Comparison of ENCODE assay signal across 32 cellular contexts in genomic region chr2:72712977-72713376, GRCh38.
DNase-seq lines count a peak whose midpoint lies in the region; ATAC-seq, FAIRE-seq and TF ChIP-seq lines count a peak whose summit lies in the region.
"Had no signal": no experiment of that assay in that cellular context is flagged by ENCODE, and none has a peak within 500 bp of the region (broad histone marks: within the 10 kb centered on the region; RNA-seq: fewer than 3 reads in every experiment).

No MANE protein-coding gene starts in this region.

- H3K4me3 ChIP-seq in liver (ENCODE audit: low read depth in 1 of 3, low read length in 3 of 3): no peak overlapping the region
- H3K4me3 ChIP-seq in HepG2 (replicated peaks in 1 of 3; ENCODE audit: insufficient read depth in 1 of 3, low read depth in 2 of 3, low read length in 3 of 3): no peak overlapping the region
- no peak overlapping the region for H3K4me3 ChIP-seq in A549
- H3K4me3 ChIP-seq: BLaER1; BLaER1 treated with 17β-estradiol and CSF1 and Interleukin-3, amounts not matched to agents 10 nM and 100 nM had no signal

- TF ChIP-seq POLR2A in HepG2 (IDR thresholded peaks at IDR 0.05; ENCODE audit: insufficient read depth in 1 of 2, low read depth in 2 of 2, low read length in 2 of 2): no peak
- TF ChIP-seq POLR2A in A549 (IDR thresholded peaks at IDR 0.05; ENCODE audit: low read length): no peak

- no peaks in the 10 kb centered on the region for H3K9me3 ChIP-seq in liver (ENCODE audit: control insufficient read depth in 4 of 4, low read length in 3 of 4)
- H3K9me3 ChIP-seq in HepG2 (ENCODE audit: low read length): no peaks in the 10 kb centered on the region
- no peaks in the 10 kb centered on the region for H3K9me3 ChIP-seq in A549
- H3K9me3 ChIP-seq: BE2C; BLaER1; BLaER1 treated with 17β-estradiol and CSF1 and Interleukin-3, amounts not matched to agents 10 nM and 100 nM; Caco-2 had no signal

- H4K20me1 ChIP-seq in HepG2 (ENCODE audit: insufficient read depth, low read length): no peaks in the 10 kb centered on the region
- H4K20me1 ChIP-seq: BLaER1; BLaER1 treated with 17β-estradiol and CSF1 and Interleukin-3, amounts not matched to agents 10 nM and 100 nM had no signal

- CTCF ChIA-PET in HepG2 (lab: Yijun Ruan, JAX; ENCODE audit: low intra/inter-chr PET ratio, low total read pairs) (interaction anchor here (1.4 kb wide), 1 partner anchor 33 kb away, joined by 8 read pairs; no protein-coding TSS in a partner anchor), A549 (lab: Yijun Ruan, JAX) (no interaction called here)

- FAIRE-seq in HepG2 (lab: Jason Lieb, UNC) (no peak), A549 (lab: Jason Lieb, UNC) (peak; percentile 59)
- FAIRE-seq: A204.1, D721Med had no signal

- no peak for TF ChIP-seq EP300 in HepG2 (IDR thresholded peaks at IDR 0.05; ENCODE audit: low read depth in 2 of 2, low read length in 2 of 2)
- no peak for TF ChIP-seq EP300 in HepG2 (CRISPR knock-in tag; IDR thresholded peaks at IDR 0.05; ENCODE audit: borderline replicate concordance)
- no peak for TF ChIP-seq EP300 in A549 (IDR thresholded peaks at IDR 0.05)

- POLR2A ChIA-PET in HepG2 (lab: Yijun Ruan, JAX) (no interaction called here), A549 (lab: Yijun Ruan, JAX) (no interaction called here)

- no peak overlapping the region for H3K9ac ChIP-seq in liver (ENCODE audit: low read depth in 1 of 2, low read length in 2 of 2)
- H3K9ac ChIP-seq in HepG2 (ENCODE audit: insufficient read depth, low read depth, low read length): no peak overlapping the region
- H3K9ac ChIP-seq: BLaER1; BLaER1 treated with 17β-estradiol and CSF1 and Interleukin-3, amounts not matched to agents 10 nM and 100 nM had no signal

- ATAC-seq in HepG2 (no peak), A549 (no peak), left lobe of liver (peak; percentile 43), HG03025 (IDR thresholded peaks at IDR 0.05; ENCODE audit: low FRiP score, unreplicated experiment) (no peak)
- ATAC-seq: CD8-positive, alpha-beta T cell had no signal

- in situ Hi-C loops in HepG2 (cut with HindIII; ENCODE audit: extremely low pct_ligation_motif_present, low pct_unique_long_range_greater_than_20kb): no loop called here

- H3K79me2 ChIP-seq in HepG2 (ENCODE audit: insufficient read depth, low read length): no peaks in the 10 kb centered on the region

- no peak for TF ChIP-seq RAD21 in liver (IDR thresholded peaks at IDR 0.05)
- no peak for TF ChIP-seq RAD21 in HepG2 (CRISPR knock-in tag; IDR thresholded peaks at IDR 0.05)
- no peak for TF ChIP-seq RAD21 in A549 (conservative IDR thresholded peaks at IDR 0.05 in 1 of 2, IDR thresholded peaks at IDR 0.05 in 1 of 2)

- H3K4me1 ChIP-seq in liver (ENCODE audit: control insufficient read depth in 4 of 4, insufficient read depth in 4 of 4, low read length in 3 of 4) (no peaks in the 10 kb centered on the region), HepG2 (ENCODE audit: insufficient read depth, low read length) (peaks cover 14% of the 10 kb centered on the region), A549 (peaks cover 10% of the 10 kb centered on the region; the same call in 1 of the 3 replicates)
- H3K4me1 ChIP-seq: BE2C, BLaER1 had no signal

- no peaks in the 10 kb centered on the region for H3K36me3 ChIP-seq in liver (ENCODE audit: control insufficient read depth in 4 of 4, insufficient read depth in 3 of 4, low read depth in 1 of 4, low read length in 3 of 4)
- peaks cover 0 to 2% of the 10 kb centered on the region in 2 experiments; a peak in 1 of 5 replicates for H3K36me3 ChIP-seq in HepG2 (replicated peaks in 1 of 2; ENCODE audit: control insufficient read depth in 1 of 2, insufficient read depth in 2 of 2, low read length in 2 of 2)
- H3K36me3 ChIP-seq: BE2C, BLaER1 had no signal

- H2AFZ ChIP-seq in HepG2 (ENCODE audit: low read length): no peak overlapping the region

- no peak overlapping the region for H3K27ac ChIP-seq in liver (ENCODE audit: low read depth in 1 of 2, low read length in 2 of 2)
- no peak overlapping the region for H3K27ac ChIP-seq in HepG2 (ENCODE audit: extremely low read length, insufficient read depth, low read length)
- H3K27ac ChIP-seq in A549: no peak overlapping the region
- H3K27ac ChIP-seq: 22Rv1; BLaER1; BLaER1 treated with 17β-estradiol and CSF1 and Interleukin-3, amounts not matched to agents 10 nM and 100 nM; C4-2B had no signal

- intact Hi-C loops in HepG2 (cut with micrococcal nuclease; ENCODE audit: unreplicated experiment): loop anchor here (5.0 kb wide), 1 partner anchor 36 kb away; no protein-coding TSS in a partner anchor

- no peak for DNase-seq in HepG2 (ENCODE audit: low spot score)
- no peak for DNase-seq in A549 (ENCODE audit: low read depth in 1 of 2, low spot score in 1 of 2)
- DNase-seq in left lobe of liver (ENCODE audit: low spot score): no peak
- DNase-seq in LoVo (ENCODE audit: low spot score): no peak
- DNase-seq: 8988T; ACHN; AML-193; BE2C; C1 segment of cervical spinal cord; Caco-2; Calu3; CD4-positive, alpha-beta memory T cell; CD4-positive, alpha-beta T cell; CD4-positive, CD25-positive, alpha-beta regulatory T cell; CD8-positive, alpha-beta memory T cell; CD8-positive, alpha-beta T cell; COR-L47; DMS 273 treated with DMSO at 0.1 percent for 48 hours; DMS153; DMS53; DMS79; DMS79 treated with DMSO at 0.1 percent for 48 hours; DND-41; EL had no signal

- H3K27me3 ChIP-seq in liver (ENCODE audit: control insufficient read depth in 4 of 4, insufficient read depth in 4 of 4, low read length in 3 of 4): no peaks in the 10 kb centered on the region
- H3K27me3 ChIP-seq in HepG2 (ENCODE audit: control insufficient read depth in 1 of 2, insufficient read depth in 2 of 2, low read length in 2 of 2): no peaks in the 10 kb centered on the region
- H3K27me3 ChIP-seq: BE2C; BLaER1; BLaER1 treated with 17β-estradiol and CSF1 and Interleukin-3, amounts not matched to agents 10 nM and 100 nM had no signal

- no peak overlapping the region for H3K4me2 ChIP-seq in HepG2 (ENCODE audit: low read depth, low read length)
- H3K4me2 ChIP-seq in A549: no peak overlapping the region
- H3K4me2 ChIP-seq: BLaER1; BLaER1 treated with 17β-estradiol and CSF1 and Interleukin-3, amounts not matched to agents 10 nM and 100 nM had no signal

- TF ChIP-seq CTCF in liver (IDR thresholded peaks at IDR 0.05; ENCODE audit: low read depth, low read length, missing input control): no peak
- TF ChIP-seq CTCF in HepG2 (CRISPR knock-in tag; IDR thresholded peaks at IDR 0.05): no peak
- no peak for TF ChIP-seq CTCF in A549 (IDR thresholded peaks at IDR 0.05)

- BruUV-seq in HepG2 (replicated peaks; lab: Mats Ljungman, UMichigan): no TSS peak

TF ChIP-seq in liver, 16 proteins besides CTCF, POLR2A, EP300 and RAD21:
- TF ChIP-seq HNF4A (conservative IDR thresholded peaks at IDR 0.05) (peak; percentile 53 to 64), FOXA1 (IDR thresholded peaks at IDR 0.05) (no peak)
TF ChIP-seq in liver: peak in this region for 1.

TF ChIP-seq in HepG2, 621 proteins besides CTCF, POLR2A, EP300 and RAD21 (continues in another document):
- TF ChIP-seq PCBP2 (optimal IDR thresholded peaks at IDR 0.05; ENCODE audit: low read depth, low read length, poor library complexity, severe bottlenecking) (no peak), BCLAF1 (IDR thresholded peaks at IDR 0.05) (no peak), GATAD2A (CRISPR knock-in tag; IDR thresholded peaks at IDR 0.05) (no peak), GPN1 (CRISPR knock-in tag; IDR thresholded peaks at IDR 0.05; ENCODE audit: borderline replicate concordance) (no peak)

TF ChIP-seq in A549, 52 proteins besides CTCF, POLR2A, EP300 and RAD21 (continues in another document):
- TF ChIP-seq BCL3 (IDR thresholded peaks at IDR 0.05) (no peak), PHF8 (IDR thresholded peaks at IDR 0.05; ENCODE audit: borderline replicate concordance, low read depth) (no peak), RCOR1 (IDR thresholded peaks at IDR 0.05; ENCODE audit: low read depth, low read length) (no peak), SMC3 (IDR thresholded peaks at IDR 0.05) (no peak), ZSCAN20 (CRISPR knock-in tag; IDR thresholded peaks at IDR 0.05) (no peak), HOXA7 (CRISPR knock-in tag; IDR thresholded peaks at IDR 0.05) (no peak), JUN (IDR thresholded peaks at IDR 0.05) (no peak), RARB (CRISPR knock-in tag; IDR thresholded peaks at IDR 0.05) (no peak), HDAC2 (IDR thresholded peaks at IDR 0.05) (no peak), HEYL (CRISPR knock-in tag; IDR thresholded peaks at IDR 0.05) (no peak)
- TF ChIP-seq, protein P1, sequence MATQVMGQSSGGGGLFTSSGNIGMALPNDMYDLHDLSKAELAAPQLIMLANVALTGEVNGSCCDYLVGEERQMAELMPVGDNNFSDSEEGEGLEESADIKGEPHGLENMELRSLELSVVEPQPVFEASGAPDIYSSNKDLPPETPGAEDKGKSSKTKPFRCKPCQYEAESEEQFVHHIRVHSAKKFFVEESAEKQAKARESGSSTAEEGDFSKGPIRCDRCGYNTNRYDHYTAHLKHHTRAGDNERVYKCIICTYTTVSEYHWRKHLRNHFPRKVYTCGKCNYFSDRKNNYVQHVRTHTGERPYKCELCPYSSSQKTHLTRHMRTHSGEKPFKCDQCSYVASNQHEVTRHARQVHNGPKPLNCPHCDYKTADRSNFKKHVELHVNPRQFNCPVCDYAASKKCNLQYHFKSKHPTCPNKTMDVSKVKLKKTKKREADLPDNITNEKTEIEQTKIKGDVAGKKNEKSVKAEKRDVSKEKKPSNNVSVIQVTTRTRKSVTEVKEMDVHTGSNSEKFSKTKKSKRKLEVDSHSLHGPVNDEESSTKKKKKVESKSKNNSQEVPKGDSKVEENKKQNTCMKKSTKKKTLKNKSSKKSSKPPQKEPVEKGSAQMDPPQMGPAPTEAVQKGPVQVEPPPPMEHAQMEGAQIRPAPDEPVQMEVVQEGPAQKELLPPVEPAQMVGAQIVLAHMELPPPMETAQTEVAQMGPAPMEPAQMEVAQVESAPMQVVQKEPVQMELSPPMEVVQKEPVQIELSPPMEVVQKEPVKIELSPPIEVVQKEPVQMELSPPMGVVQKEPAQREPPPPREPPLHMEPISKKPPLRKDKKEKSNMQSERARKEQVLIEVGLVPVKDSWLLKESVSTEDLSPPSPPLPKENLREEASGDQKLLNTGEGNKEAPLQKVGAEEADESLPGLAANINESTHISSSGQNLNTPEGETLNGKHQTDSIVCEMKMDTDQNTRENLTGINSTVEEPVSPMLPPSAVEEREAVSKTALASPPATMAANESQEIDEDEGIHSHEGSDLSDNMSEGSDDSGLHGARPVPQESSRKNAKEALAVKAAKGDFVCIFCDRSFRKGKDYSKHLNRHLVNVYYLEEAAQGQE (IDR thresholded peaks at IDR 0.05): no peak
